2 cellular contexts compared by ENCODE assay signal in genomic region chr1:39508857-39509305, GRCh38.
TF ChIP-seq lines count a peak whose summit lies in the region.

No MANE protein-coding gene starts in this region.

TF ChIP-seq in SK-N-SH, 30 proteins besides CTCF, POLR2A, EP300 and RAD21:
- no peak for TF ChIP-seq TEAD4 (IDR thresholded peaks at IDR 0.05; ENCODE audit: borderline replicate concordance, insufficient read depth)
- TF ChIP-seq CHD2 (IDR thresholded peaks at IDR 0.05; ENCODE audit: low read length, partially characterized antibody) = no peak
- no peak for TF ChIP-seq ZBTB33 (IDR thresholded peaks at IDR 0.05; ENCODE audit: borderline replicate concordance, low read depth)
- TF ChIP-seq GABPA (IDR thresholded peaks at IDR 0.05; ENCODE audit: low read depth) = no peak
- no peak for TF ChIP-seq SIN3A (IDR thresholded peaks at IDR 0.05; ENCODE audit: borderline replicate concordance, low read depth, low read length)
- TF ChIP-seq JUND (IDR thresholded peaks at IDR 0.05) = no peak
- TF ChIP-seq USF2 (IDR thresholded peaks at IDR 0.05; ENCODE audit: borderline replicate concordance, low read depth, low read length) = no peak
- TF ChIP-seq IRF3 (IDR thresholded peaks at IDR 0.05; ENCODE audit: low read depth, low read length) = no peak

TF ChIP-seq in SK-N-SH treated with all-trans-retinoic acid at 6 μM for 48 hours, 23 proteins besides CTCF, POLR2A, EP300 and RAD21:
- TF ChIP-seq ZNF565 (CRISPR knock-in tag; conservative IDR thresholded peaks at IDR 0.05; ENCODE audit: low read depth) = no peak
- no peak for TF ChIP-seq ZFP30 (CRISPR knock-in tag; IDR thresholded peaks at IDR 0.05)
- no peak for TF ChIP-seq RARB (CRISPR knock-in tag; IDR thresholded peaks at IDR 0.05)
- no peak for TF ChIP-seq TOX (CRISPR knock-in tag; IDR thresholded peaks at IDR 0.05; ENCODE audit: borderline replicate concordance)
- TF ChIP-seq ZNF70 (CRISPR knock-in tag; IDR thresholded peaks at IDR 0.05) = no peak
- no peak for TF ChIP-seq GLIS3 (CRISPR knock-in tag; IDR thresholded peaks at IDR 0.05)
- TF ChIP-seq PPARA (CRISPR knock-in tag; IDR thresholded peaks at IDR 0.05; ENCODE audit: borderline replicate concordance) = no peak
- TF ChIP-seq ZNF8 (CRISPR knock-in tag; IDR thresholded peaks at IDR 0.05) = no peak
- TF ChIP-seq CSDC2 (CRISPR knock-in tag; IDR thresholded peaks at IDR 0.05) = no peak
- TF ChIP-seq POU6F1 (CRISPR knock-in tag; IDR thresholded peaks at IDR 0.05; ENCODE audit: borderline replicate concordance, low read depth) = no peak
- no peak for TF ChIP-seq BACH2 (CRISPR knock-in tag; IDR thresholded peaks at IDR 0.05; ENCODE audit: borderline replicate concordance)
- TF ChIP-seq PATZ1 (CRISPR knock-in tag; IDR thresholded peaks at IDR 0.05; ENCODE audit: borderline replicate concordance) = no peak
- no peak for TF ChIP-seq ARNTL (CRISPR knock-in tag; IDR thresholded peaks at IDR 0.05; ENCODE audit: borderline replicate concordance, low read depth)
- no peak for TF ChIP-seq ESRRG (CRISPR knock-in tag; IDR thresholded peaks at IDR 0.05)
- TF ChIP-seq OSR1 (CRISPR knock-in tag; IDR thresholded peaks at IDR 0.05) = no peak
- no peak for TF ChIP-seq TCF4 (CRISPR knock-in tag; IDR thresholded peaks at IDR 0.05; ENCODE audit: borderline replicate concordance)
- TF ChIP-seq ISL1 (CRISPR knock-in tag; IDR thresholded peaks at IDR 0.05) = no peak
- TF ChIP-seq CSRNP3 (CRISPR knock-in tag; IDR thresholded peaks at IDR 0.05) = no peak
- no peak for TF ChIP-seq ZC3H10 (CRISPR knock-in tag; IDR thresholded peaks at IDR 0.05)
